In genomic region chr2:11270891-11271290, GRCh38 we compare ENCODE assay signal across 16 cellular contexts.
A peak's percentile ranks its signal among the peaks of the same experiment; 100 is the strongest.
DNase-seq lines count a peak whose midpoint lies in the region; ATAC-seq, FAIRE-seq and TF ChIP-seq lines count a peak whose summit lies in the region.
"Had no signal": no experiment of that assay in that cellular context is flagged by ENCODE, and none has a peak within 500 bp of the region (broad histone marks: within the 10 kb centered on the region; RNA-seq: fewer than 3 reads in every experiment).

No MANE protein-coding gene starts in this region.

- no peak for TF ChIP-seq POLR2A in IMR-90 (IDR thresholded peaks at IDR 0.05; ENCODE audit: low read depth, low read length)

- H3K56ac ChIP-seq in IMR-90 (ENCODE audit: extremely low read depth, insufficient read depth, low read length): no peak overlapping the region

- no peak overlapping the region for H2AK5ac ChIP-seq in IMR-90 (ENCODE audit: low read depth, low read length)

- peak; percentile 69 for DNase-seq in CD1c-positive myeloid dendritic cell (ENCODE audit: extremely low spot score)
- DNase-seq in IMR-90: peak; percentile 92
- peak; percentile 46 for DNase-seq in astrocyte (ENCODE audit: low read depth)
- peak; percentile 90 for DNase-seq in iris pigment epithelial cell (ENCODE audit: low read depth)
- no peak for DNase-seq in activated effector memory CD4-positive, alpha-beta T cell treated with anti-CD3 and anti-CD28 coated beads, Interleukin-2, amount 50 U/mL, for 16 hours
- DNase-seq in NCI-H2227 treated with DMSO at 0.1 percent for 48 hours (lab: John Stamatoyannopoulos, UW): no peak
- DNase-seq: adrenal gland, DND-41, GOT3, naive B cell, NCI-H1092, stomach, T1000 had no signal

- no peak overlapping the region for H3K4me3 Mint-ChIP-seq in astrocyte (ENCODE audit: unreplicated experiment)
- H3K4me3 Mint-ChIP-seq: naive B cell had no signal

- H3K27me3 ChIP-seq in IMR-90 (ENCODE audit: control insufficient read depth, insufficient read depth, low read length) (no peaks in the 10 kb centered on the region), astrocyte (ENCODE audit: insufficient read depth, low read length) (no peaks in the 10 kb centered on the region)
- H3K27me3 ChIP-seq: adrenal gland, right atrium auricular region, stomach had no signal

- H2BK20ac ChIP-seq in IMR-90 (ENCODE audit: low read depth, low read length): no peak overlapping the region

- no peaks in the 10 kb centered on the region for H3K9me3 Mint-ChIP-seq in astrocyte (ENCODE audit: unreplicated experiment)

- no peak for TF ChIP-seq RAD21 in IMR-90 (IDR thresholded peaks at IDR 0.05; ENCODE audit: low read length)

- H3K4me1 ChIP-seq in IMR-90 (ENCODE audit: control insufficient read depth, insufficient read depth, low read length) (peaks cover 6% of the 10 kb centered on the region), astrocyte (ENCODE audit: insufficient read depth, low read length) (no peaks in the 10 kb centered on the region)
- H3K4me1 ChIP-seq: adrenal gland, right atrium auricular region had no signal

- no peak overlapping the region for H2BK120ac ChIP-seq in IMR-90 (ENCODE audit: low read depth, low read length)

- H3K79me2 ChIP-seq in astrocyte (ENCODE audit: insufficient read depth, low read length): peaks cover 52% of the 10 kb centered on the region

- TF ChIP-seq CTCF in IMR-90 (conservative IDR thresholded peaks at IDR 0.05; ENCODE audit: low read depth, low read length) (no peak), astrocyte (IDR thresholded peaks at IDR 0.05; ENCODE audit: insufficient read depth, low read depth, low read length) (no peak)

- POLR2A ChIA-PET in IMR-90 (lab: Charles Lee; ENCODE audit: unreplicated experiment): no interaction called here

- H2AK9ac ChIP-seq in IMR-90 (replicated peaks; ENCODE audit: low read depth, low read length, poor library complexity): no peak overlapping the region

- no CpG with 5 or more reads among the region's 2 CpGs for WGBS in IMR-90 (ENCODE audit: extremely low coverage in 2 of 2, insufficient read length in 1 of 2), 2 experiments

- peak overlapping the region; percentile 50 for H2BK5ac ChIP-seq in IMR-90 (ENCODE audit: low read depth, low read length, poor library complexity, severe bottlenecking)

- H3K18ac ChIP-seq in IMR-90 (ENCODE audit: low read depth, low read length): no peak overlapping the region

- H2BK15ac ChIP-seq in IMR-90 (ENCODE audit: low read depth, low read length): no peak overlapping the region

- H3K9me3 ChIP-seq in IMR-90 (ENCODE audit: control insufficient read depth, insufficient read depth, low read length) (no peaks in the 10 kb centered on the region), astrocyte (ENCODE audit: insufficient read depth, low read depth, low read length) (no peaks in the 10 kb centered on the region)
- H3K9me3 ChIP-seq: adrenal gland, right atrium auricular region, stomach had no signal

- no peak overlapping the region for H3K23ac ChIP-seq in IMR-90 (ENCODE audit: low read depth, low read length)

- H3K27ac Mint-ChIP-seq in astrocyte (ENCODE audit: unreplicated experiment): no peak overlapping the region

- no peaks in the 10 kb centered on the region for H3K27me3 Mint-ChIP-seq in astrocyte (ENCODE audit: low read depth, unreplicated experiment)
- H3K27me3 Mint-ChIP-seq: naive B cell had no signal

- no peak for FAIRE-seq in astrocyte (lab: Jason Lieb, UNC)

- CTCF ChIA-PET in IMR-90 (lab: Yijun Ruan, JAX): no interaction called here

- H4K20me1 ChIP-seq in IMR-90 (ENCODE audit: insufficient read depth, low read length): peaks cover 27% of the 10 kb centered on the region; the same call in 1 of the 2 replicates
- peaks cover 30% of the 10 kb centered on the region for H4K20me1 ChIP-seq in astrocyte (ENCODE audit: insufficient read depth, low read length)

- H3K4me3 ChIP-seq in IMR-90 (ENCODE audit: insufficient read depth, low read depth, low read length): no peak overlapping the region
- H3K4me3 ChIP-seq in astrocyte (ENCODE audit: insufficient read depth, low read depth, low read length): no peak overlapping the region
- H3K4me3 ChIP-seq: adrenal gland, right atrium auricular region, stomach had no signal

- H3K9ac ChIP-seq in IMR-90 (ENCODE audit: low read depth, low read length) (no peak overlapping the region), astrocyte (ENCODE audit: low read length) (no peak overlapping the region)

- H3K4me1 Mint-ChIP-seq in astrocyte (ENCODE audit: low read depth, unreplicated experiment): peaks cover 7% of the 10 kb centered on the region

- H4K8ac ChIP-seq in IMR-90 (ENCODE audit: low read depth in 2 of 2, low read length in 2 of 2): no peak overlapping the region

- no peak overlapping the region for H3K27ac ChIP-seq in IMR-90 (ENCODE audit: insufficient read depth, low read length)
- no peak overlapping the region for H3K27ac ChIP-seq in astrocyte (ENCODE audit: low read depth, low read length)
- H3K27ac ChIP-seq: adrenal gland, right atrium auricular region, stomach had no signal

- peaks cover 32 to 57% of the 10 kb centered on the region in 2 experiments for H3K79me1 ChIP-seq in IMR-90 (ENCODE audit: low read depth in 1 of 2, low read length in 2 of 2)

- BruUV-seq in IMR-90 (replicated peaks; lab: Mats Ljungman, UMichigan): no TSS peak

- intact Hi-C loops in IMR-90 (cut with micrococcal nuclease): loop anchor here (5.0 kb wide), 1 partner anchor 71 kb away; the partner anchor contains the start of gene ROCK2

- H3K36me3 ChIP-seq in IMR-90 (ENCODE audit: control insufficient read depth, insufficient read depth, low read length): peaks cover 3% of the 10 kb centered on the region
- no peaks in the 10 kb centered on the region for H3K36me3 ChIP-seq in astrocyte (ENCODE audit: insufficient read depth, low read length)
- H3K36me3 ChIP-seq: adrenal gland had no signal

- no peak overlapping the region for H3K4ac ChIP-seq in IMR-90 (ENCODE audit: low read depth, low read length)

- H3K4me2 ChIP-seq in IMR-90 (ENCODE audit: low read depth, low read length): no peak overlapping the region
- H3K4me2 ChIP-seq in astrocyte (ENCODE audit: low read length): no peak overlapping the region

- H3K36me3 Mint-ChIP-seq in astrocyte (ENCODE audit: low read depth, unreplicated experiment): peaks cover 2% of the 10 kb centered on the region

- in situ Hi-C loops in IMR-90 (cut with MboI; ENCODE audit: low sequenced_read_pairs): no loop called here

- no peak overlapping the region for H4K91ac ChIP-seq in IMR-90 (ENCODE audit: insufficient read depth, low read depth, low read length)

- H2AFZ ChIP-seq in IMR-90 (replicated peaks; ENCODE audit: low read length, poor library complexity) (no peak overlapping the region), astrocyte (ENCODE audit: low read depth, low read length) (no peak overlapping the region)

- dilution Hi-C loops in IMR-90 (cut with HindIII; ENCODE audit: low sequenced_read_pairs, unreplicated experiment): no loop called here

- no peak overlapping the region for H4K5ac ChIP-seq in IMR-90 (ENCODE audit: low read depth, low read length)

- ATAC-seq in IMR-90 (ENCODE audit: low read depth) (peak; percentile 90), HG02798 (IDR thresholded peaks at IDR 0.05; ENCODE audit: poor library complexity, unreplicated experiment) (no peak), GM18861 (IDR thresholded peaks at IDR 0.05; ENCODE audit: unreplicated experiment) (no peak)

- H3K14ac ChIP-seq in IMR-90 (replicated peaks; ENCODE audit: low read depth, low read length): no peak overlapping the region

- peaks cover 9% of the 10 kb centered on the region; the same call in 1 of the 2 replicates for H3K9me1 ChIP-seq in IMR-90 (ENCODE audit: insufficient read depth, low read length)

TF ChIP-seq in IMR-90, 13 proteins besides CTCF, POLR2A, EP300 and RAD21:
- TF ChIP-seq BHLHE40 (IDR thresholded peaks at IDR 0.05; ENCODE audit: low read depth, low read length) (no peak), CHD1 (IDR thresholded peaks at IDR 0.05; ENCODE audit: low read depth, low read length) (no peak), RFX5 (IDR thresholded peaks at IDR 0.05; ENCODE audit: low read depth, low read length) (no peak), USF2 (IDR thresholded peaks at IDR 0.05; ENCODE audit: low read depth, low read length) (no peak), RCOR1 (IDR thresholded peaks at IDR 0.05; ENCODE audit: insufficient replicate concordance, low read length) (no peak), FOS (IDR thresholded peaks at IDR 0.05; ENCODE audit: low read depth, low read length) (no peak), MAZ (IDR thresholded peaks at IDR 0.05; ENCODE audit: borderline replicate concordance, low read depth, low read length) (no peak), SMC3 (IDR thresholded peaks at IDR 0.05; ENCODE audit: low read depth, low read length) (no peak), MXI1 (IDR thresholded peaks at IDR 0.05; ENCODE audit: borderline replicate concordance, low read depth, low read length) (no peak), ELK1 (IDR thresholded peaks at IDR 0.05; ENCODE audit: borderline replicate concordance, low read depth, low read length) (no peak), CEBPB (IDR thresholded peaks at IDR 0.05; ENCODE audit: low read depth, low read length) (no peak), MAFK (IDR thresholded peaks at IDR 0.05; ENCODE audit: low read depth, low read length) (no peak), NFE2L2 (IDR thresholded peaks at IDR 0.05; ENCODE audit: low read depth, low read length) (no peak)

Comparison
In these comparisons a context has a peak if more than half of its experiments do, and no peak if none do; other contexts are left out.
1. DNase-seq: peak in CD1c-positive myeloid dendritic cell (single experiment), IMR-90 (single experiment), astrocyte (single experiment) and iris pigment epithelial cell (single experiment); none in activated effector memory CD4-positive, alpha-beta T cell treated with anti-CD3 and anti-CD28 coated beads, Interleukin-2, amount 50 U/mL, for 16 hours (single experiment) and NCI-H2227 treated with DMSO at 0.1 percent for 48 hours (single experiment).